Comparison of ENCODE assay signal across 33 cellular contexts in the genomic region with DNA sequence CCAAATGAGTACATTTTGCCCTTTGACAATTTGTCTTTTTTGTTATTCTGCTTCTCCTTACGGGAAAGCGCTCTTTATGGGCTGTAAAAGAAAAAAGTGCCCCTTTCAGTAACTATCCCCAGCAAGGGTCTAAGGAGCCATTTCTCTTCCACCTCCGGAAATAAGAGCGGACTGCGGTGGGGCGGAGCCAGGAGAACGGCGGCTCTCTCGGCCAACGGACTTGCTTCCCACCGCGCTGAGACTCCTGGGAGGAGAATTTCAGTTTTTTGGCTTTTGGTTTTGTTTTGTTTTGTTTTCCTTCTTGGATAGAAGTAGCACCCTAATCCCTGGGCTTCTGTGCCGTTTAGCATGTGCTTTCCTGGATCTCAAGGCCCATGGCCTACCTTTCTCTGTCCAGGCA.
"Had no signal": no experiment of that assay in that cellular context is flagged by ENCODE, and none has a peak within 500 bp of the region (broad histone marks: within the 10 kb centered on the region; RNA-seq: fewer than 3 reads in every experiment).

No MANE protein-coding gene starts in this region.

- H3K4me1 ChIP-seq: ascending aorta had no signal

- H3K4me3 Mint-ChIP-seq: activated B cell treated with CpG ODN at 0.5 μM for 24 hours; activated CD4-positive, alpha-beta memory T cell treated with anti-CD3 and anti-CD28 coated beads, Interleukin-2, amount 10 ng/mL, durations not matched to agents 7 days and 5 days; activated CD4-positive, alpha-beta T cell treated with anti-CD3 and anti-CD28 coated beads, Interleukin-2, amount 10 ng/mL, durations not matched to agents 7 days and 5 days; activated CD8-positive, alpha-beta memory T cell treated with anti-CD3 and anti-CD28 coated beads, Interleukin-2, amount 10 ng/mL, durations not matched to agents 7 days and 5 days; activated CD8-positive, alpha-beta T cell treated with anti-CD3 and anti-CD28 coated beads, Interleukin-2, amount 10 ng/mL, durations not matched to agents 7 days and 5 days; activated naive CD4-positive, alpha-beta T cell treated with anti-CD3 and anti-CD28 coated beads, Interleukin-2, amount 10 ng/mL, durations not matched to agents 7 days and 5 days; activated naive CD4-positive, alpha-beta T cell treated with anti-CD3 and anti-CD28 coated beads, Interleukin-2, amount 50 U/mL, for 24 hours; activated naive CD8-positive, alpha-beta T cell; activated naive CD8-positive, alpha-beta T cell treated with anti-CD3 and anti-CD28 coated beads, Interleukin-2, amount 10 ng/mL, durations not matched to agents 7 days and 5 days; activated naive CD8-positive, alpha-beta T cell treated with anti-CD3 and anti-CD28 coated beads, Interleukin-2, amount 50 U/mL, for 24 hours; activated T-cell treated with anti-CD3 and anti-CD28 coated beads, Interleukin-2, amount 50 U/mL, for 24 hours; brain; central memory CD8-positive, alpha-beta T cell; T-helper 1 cell treated with Interleukin-12 subunit alpha and Interleukin-12 subunit beta and Interleukin-4 antibody, amounts not matched to agents 30 μg/mL and 1 μg/mL, for 36 hours; T-helper 2 cell treated with Interferon-gamma antibody and Interleukin-4, amounts not matched to agents 5 μg/mL and 100 μg/mL, for 36 hours had no signal

- H3K27ac Mint-ChIP-seq: activated B cell treated with CpG ODN at 0.5 μM for 24 hours; activated CD4-positive, alpha-beta memory T cell treated with anti-CD3 and anti-CD28 coated beads, Interleukin-2, amount 10 ng/mL, durations not matched to agents 7 days and 5 days; activated CD4-positive, alpha-beta T cell treated with anti-CD3 and anti-CD28 coated beads, Interleukin-2, amount 10 ng/mL, durations not matched to agents 7 days and 5 days; activated CD8-positive, alpha-beta memory T cell treated with anti-CD3 and anti-CD28 coated beads, Interleukin-2, amount 10 ng/mL, durations not matched to agents 7 days and 5 days; activated CD8-positive, alpha-beta T cell treated with anti-CD3 and anti-CD28 coated beads, Interleukin-2, amount 10 ng/mL, durations not matched to agents 7 days and 5 days; activated naive CD4-positive, alpha-beta T cell treated with anti-CD3 and anti-CD28 coated beads, Interleukin-2, amount 10 ng/mL, durations not matched to agents 7 days and 5 days; activated naive CD4-positive, alpha-beta T cell treated with anti-CD3 and anti-CD28 coated beads, Interleukin-2, amount 50 U/mL, for 24 hours; activated naive CD8-positive, alpha-beta T cell; activated naive CD8-positive, alpha-beta T cell treated with anti-CD3 and anti-CD28 coated beads, Interleukin-2, amount 10 ng/mL, durations not matched to agents 7 days and 5 days; activated naive CD8-positive, alpha-beta T cell treated with anti-CD3 and anti-CD28 coated beads, Interleukin-2, amount 50 U/mL, for 24 hours; activated T-cell treated with anti-CD3 and anti-CD28 coated beads, Interleukin-2, amount 50 U/mL, for 24 hours; activated T-helper 2 cell treated with anti-CD3 and anti-CD28 coated beads, Interferon-gamma antibody, Interleukin-2, Interleukin-4, amounts not matched to agents 10 μg/mL and 5 μg/mL and 100 μg/mL, durations not matched to agents 14 hours and 24 hours and 36 hours; brain; T-helper 1 cell treated with Interleukin-12 subunit alpha and Interleukin-12 subunit beta and Interleukin-4 antibody, amounts not matched to agents 30 μg/mL and 1 μg/mL, for 36 hours; T-helper 2 cell treated with Interferon-gamma antibody and Interleukin-4, amounts not matched to agents 5 μg/mL and 100 μg/mL, for 36 hours had no signal

- H3K36me3 Mint-ChIP-seq: activated CD8-positive, alpha-beta memory T cell treated with anti-CD3 and anti-CD28 coated beads, Interleukin-2, amount 10 ng/mL, durations not matched to agents 7 days and 5 days; activated naive CD4-positive, alpha-beta T cell treated with anti-CD3 and anti-CD28 coated beads, Interleukin-2, amount 10 ng/mL, durations not matched to agents 7 days and 5 days; activated naive CD4-positive, alpha-beta T cell treated with anti-CD3 and anti-CD28 coated beads, Interleukin-2, amount 50 U/mL, for 24 hours; activated naive CD8-positive, alpha-beta T cell; activated naive CD8-positive, alpha-beta T cell treated with anti-CD3 and anti-CD28 coated beads, Interleukin-2, amount 10 ng/mL, durations not matched to agents 7 days and 5 days; brain had no signal

- H3K9me3 ChIP-seq: ascending aorta had no signal

- H3K4me3 ChIP-seq: ascending aorta, cardiac muscle cell had no signal

- DNase-seq: activated B cell treated with CpG ODN at 0.5 μM for 24 hours; activated CD4-positive, alpha-beta memory T cell treated with anti-CD3 and anti-CD28 coated beads, Interleukin-2, amount 10 ng/mL, durations not matched to agents 7 days and 5 days; activated CD4-positive, alpha-beta T cell treated with anti-CD3 and anti-CD28 coated beads for 4 hours; activated CD4-positive, alpha-beta T cell treated with anti-CD3 and anti-CD28 coated beads, Interleukin-2, amount 10 ng/mL, durations not matched to agents 7 days and 5 days; activated CD4-positive, alpha-beta T cell treated with anti-CD3 and anti-CD28 coated beads, Interleukin-2, amount 50 U/mL, for 48 hours; activated CD4-positive, CD25-positive, alpha-beta regulatory T cell treated with anti-CD3 and anti-CD28 coated beads, Interleukin-2, amount 50 U/mL, for 72 hours; activated CD8-positive, alpha-beta memory T cell treated with anti-CD3 and anti-CD28 coated beads for 24 hours; activated CD8-positive, alpha-beta memory T cell treated with anti-CD3 and anti-CD28 coated beads, Interleukin-2, amount 10 ng/mL, durations not matched to agents 7 days and 5 days; activated CD8-positive, alpha-beta memory T cell treated with anti-CD3 and anti-CD28 coated beads, Interleukin-2, amount 50 U/mL, for 48 hours; activated CD8-positive, alpha-beta T cell treated with anti-CD3 and anti-CD28 coated beads, Interleukin-2, amount 10 ng/mL, durations not matched to agents 7 days and 5 days; activated effector memory CD4-positive, alpha-beta T cell treated with Interleukin-2 at 50 U/mL for 16 hours; activated gamma-delta T cell; activated naive CD4-positive, alpha-beta T cell treated with anti-CD3 and anti-CD28 coated beads, Interleukin-2, amount 10 ng/mL, durations not matched to agents 7 days and 5 days; activated naive CD4-positive, alpha-beta T cell treated with Interleukin-2 at 50 U/mL for 16 hours; activated naive CD8-positive, alpha-beta T cell treated with anti-CD3 and anti-CD28 coated beads, Interleukin-2, amount 10 ng/mL, durations not matched to agents 7 days and 5 days; activated naive CD8-positive, alpha-beta T cell treated with anti-CD3 and anti-CD28 coated beads, Interleukin-2, amount 50 U/mL, for 24 hours; activated T-cell treated with anti-CD3 and anti-CD28 coated beads, Interleukin-2, amount 50 U/mL, for 24 hours; activated T-cell treated with anti-CD3 and anti-CD28 coated beads, Interleukin-2, amount 50 U/mL, for 48 hours; amygdala; anterior cingulate cortex; cerebellar nuclear complex; T-helper 2 cell; T-helper 9 cell had no signal

- H3K27me3 Mint-ChIP-seq: activated B cell treated with CpG ODN at 0.5 μM for 24 hours; activated CD8-positive, alpha-beta memory T cell treated with anti-CD3 and anti-CD28 coated beads, Interleukin-2, amount 10 ng/mL, durations not matched to agents 7 days and 5 days; activated naive CD4-positive, alpha-beta T cell treated with anti-CD3 and anti-CD28 coated beads, Interleukin-2, amount 10 ng/mL, durations not matched to agents 7 days and 5 days; activated naive CD4-positive, alpha-beta T cell treated with anti-CD3 and anti-CD28 coated beads, Interleukin-2, amount 50 U/mL, for 24 hours; activated naive CD8-positive, alpha-beta T cell; activated naive CD8-positive, alpha-beta T cell treated with anti-CD3 and anti-CD28 coated beads, Interleukin-2, amount 50 U/mL, for 24 hours; activated T-cell treated with anti-CD3 and anti-CD28 coated beads, Interleukin-2, amount 50 U/mL, for 24 hours; central memory CD8-positive, alpha-beta T cell had no signal

- H3K4me1 Mint-ChIP-seq: activated CD4-positive, alpha-beta memory T cell treated with anti-CD3 and anti-CD28 coated beads, Interleukin-2, amount 10 ng/mL, durations not matched to agents 7 days and 5 days; activated CD4-positive, alpha-beta T cell treated with anti-CD3 and anti-CD28 coated beads, Interleukin-2, amount 10 ng/mL, durations not matched to agents 7 days and 5 days; activated CD8-positive, alpha-beta memory T cell treated with anti-CD3 and anti-CD28 coated beads, Interleukin-2, amount 10 ng/mL, durations not matched to agents 7 days and 5 days; activated naive CD4-positive, alpha-beta T cell treated with anti-CD3 and anti-CD28 coated beads, Interleukin-2, amount 50 U/mL, for 24 hours; activated naive CD8-positive, alpha-beta T cell treated with anti-CD3 and anti-CD28 coated beads, Interleukin-2, amount 10 ng/mL, durations not matched to agents 7 days and 5 days; activated naive CD8-positive, alpha-beta T cell treated with anti-CD3 and anti-CD28 coated beads, Interleukin-2, amount 50 U/mL, for 24 hours; brain; central memory CD8-positive, alpha-beta T cell had no signal

- H3K9me3 Mint-ChIP-seq: activated B cell treated with CpG ODN at 0.5 μM for 24 hours; activated CD4-positive, alpha-beta memory T cell treated with anti-CD3 and anti-CD28 coated beads, Interleukin-2, amount 10 ng/mL, durations not matched to agents 7 days and 5 days; activated CD4-positive, alpha-beta T cell treated with anti-CD3 and anti-CD28 coated beads, Interleukin-2, amount 10 ng/mL, durations not matched to agents 7 days and 5 days; activated naive CD4-positive, alpha-beta T cell treated with anti-CD3 and anti-CD28 coated beads, Interleukin-2, amount 10 ng/mL, durations not matched to agents 7 days and 5 days; activated naive CD4-positive, alpha-beta T cell treated with anti-CD3 and anti-CD28 coated beads, Interleukin-2, amount 50 U/mL, for 24 hours; activated naive CD8-positive, alpha-beta T cell treated with anti-CD3 and anti-CD28 coated beads, Interleukin-2, amount 50 U/mL, for 24 hours; activated T-cell treated with anti-CD3 and anti-CD28 coated beads, Interleukin-2, amount 50 U/mL, for 24 hours; activated T-helper 2 cell treated with anti-CD3 and anti-CD28 coated beads, Interferon-gamma antibody, Interleukin-2, Interleukin-4, amounts not matched to agents 10 μg/mL and 5 μg/mL and 100 μg/mL, durations not matched to agents 14 hours and 24 hours and 36 hours; brain; central memory CD8-positive, alpha-beta T cell; T-helper 1 cell treated with Interleukin-12 subunit alpha and Interleukin-12 subunit beta and Interleukin-4 antibody, amounts not matched to agents 30 μg/mL and 1 μg/mL, for 36 hours; T-helper 2 cell treated with Interferon-gamma antibody and Interleukin-4, amounts not matched to agents 5 μg/mL and 100 μg/mL, for 36 hours had no signal

- H3K27me3 ChIP-seq: ascending aorta, cardiac muscle cell had no signal

- H3K27ac ChIP-seq: ascending aorta, cardiac muscle cell, VCaP had no signal

- ATAC-seq: activated CD8-positive, alpha-beta memory T cell treated with anti-CD3 and anti-CD28 coated beads, Interleukin-2, amount 10 ng/mL, durations not matched to agents 7 days and 5 days; activated CD8-positive, alpha-beta T cell treated with anti-CD3 and anti-CD28 coated beads, Interleukin-2, amount 10 ng/mL, durations not matched to agents 7 days and 5 days; activated naive CD8-positive, alpha-beta T cell treated with anti-CD3 and anti-CD28 coated beads, Interleukin-2, amount 50 U/mL, for 24 hours had no signal

- H3K36me3 ChIP-seq: ascending aorta, cardiac muscle cell had no signal
